Comparison of ENCODE assay signal across 19 cellular contexts in the genomic region with DNA sequence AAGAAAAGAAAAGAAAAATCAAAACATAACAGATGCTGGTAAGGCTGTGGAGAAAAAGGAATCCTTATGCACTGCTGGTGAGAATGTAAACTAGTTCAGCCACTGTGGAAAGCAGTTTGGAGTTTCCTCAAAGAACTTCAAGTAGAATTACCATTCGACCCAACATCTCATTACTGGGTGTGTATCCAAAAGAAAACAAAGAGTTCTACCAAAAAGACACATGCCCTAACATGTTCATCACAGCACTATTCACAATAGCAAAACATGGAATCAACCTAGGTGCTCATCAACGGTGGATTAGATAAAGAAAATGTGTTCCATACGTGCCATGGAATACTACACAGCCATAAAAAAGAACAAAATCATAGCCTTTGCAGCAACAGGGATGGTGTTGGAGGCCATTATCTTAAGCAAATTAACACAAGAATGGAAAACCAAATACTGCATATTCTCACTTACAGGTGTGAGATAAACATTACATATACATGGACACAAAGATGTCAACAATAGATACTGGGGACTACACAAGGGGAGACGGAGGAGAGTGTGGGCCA.
DNase-seq lines count a peak whose midpoint lies in the region; ATAC-seq and TF ChIP-seq lines count a peak whose summit lies in the region.
"Had no signal": no experiment of that assay in that cellular context is flagged by ENCODE, and none has a peak within 500 bp of the region (broad histone marks: within the 10 kb centered on the region; RNA-seq: fewer than 3 reads in every experiment).

No MANE protein-coding gene starts in this region.

- peak; percentile 14 for DNase-seq in MCF 10A (ENCODE audit: unreplicated experiment)
- DNase-seq in breast epithelium (ENCODE audit: low spot score in 2 of 2), result no peak
- DNase-seq in epithelial cell of esophagus (ENCODE audit: low read depth), result peak; percentile 68
- DNase-seq in esophagus squamous epithelium (lab: John Stamatoyannopoulos, UW), result no peak
- no peak for DNase-seq in MV-4-11 (lab: John Stamatoyannopoulos, UW)
- DNase-seq: Caco-2; CD4-positive, CD25-positive, alpha-beta regulatory T cell; CD8-positive, alpha-beta T cell; DMS153; DND-41; GM23248; H7; HCEC 1CT had no signal

- 58 to 62% methylated on average over 4 of the region's 4 CpGs for WGBS in esophagus squamous epithelium, 2 donors

- TF ChIP-seq POLR2A in breast epithelium (IDR thresholded peaks at IDR 0.05), result no peak
- no peak for TF ChIP-seq POLR2A in esophagus squamous epithelium (IDR thresholded peaks at IDR 0.05)

- peak overlapping the region; percentile 32 for H3K4me3 Mint-ChIP-seq in MCF 10A (ENCODE audit: unreplicated experiment)
- H3K4me3 Mint-ChIP-seq: B cell; CD4-positive, CD25-positive, alpha-beta regulatory T cell; CD8-positive, alpha-beta T cell had no signal

- H3K9me3 Mint-ChIP-seq in MCF 10A (ENCODE audit: unreplicated experiment), result peaks cover 5% of the 10 kb centered on the region

- H3K36me3 ChIP-seq in breast epithelium (no peaks in the 10 kb centered on the region), esophagus squamous epithelium (no peaks in the 10 kb centered on the region)
- H3K36me3 ChIP-seq: BLaER1 had no signal

- no peak overlapping the region for H3K27ac ChIP-seq in breast epithelium
- peak overlapping the region; percentile 28 to 84 (median 74) for H3K27ac ChIP-seq in esophagus squamous epithelium
- H3K27ac ChIP-seq: 22Rv1, BLaER1, C4-2B, GM23248 had no signal

- no peaks in the 10 kb centered on the region for H3K27me3 Mint-ChIP-seq in MCF 10A (ENCODE audit: insufficient read depth, unreplicated experiment)

- intact Hi-C loops in MCF 10A (cut with micrococcal nuclease) (no loop called here), breast epithelium (cut with DNase I; ENCODE audit: low total_unique reads) (no loop called here), esophagus squamous epithelium (cut with DNase I) (no loop called here)

- no peaks in the 10 kb centered on the region for H3K36me3 Mint-ChIP-seq in MCF 10A (ENCODE audit: insufficient read depth, unreplicated experiment)
- H3K36me3 Mint-ChIP-seq: CD4-positive, CD25-positive, alpha-beta regulatory T cell; CD8-positive, alpha-beta T cell had no signal

- peaks cover 26% of the 10 kb centered on the region for H3K4me1 Mint-ChIP-seq in MCF 10A (ENCODE audit: insufficient read depth, unreplicated experiment)
- H3K4me1 Mint-ChIP-seq: B cell; CD4-positive, CD25-positive, alpha-beta regulatory T cell had no signal

- no peaks in the 10 kb centered on the region for H3K9me3 ChIP-seq in breast epithelium
- H3K9me3 ChIP-seq in esophagus squamous epithelium, result no peaks in the 10 kb centered on the region
- H3K9me3 ChIP-seq: BLaER1, Caco-2 had no signal

- POLR2A ChIA-PET in MCF 10A (lab: Yijun Ruan, JAX), result interaction anchor here (1.0 to 1.8 kb wide), 5 partner anchors 11 to 79 kb away, joined by 4 to 8 read pairs (median 6); a partner anchor contains a TSS

- no peaks in the 10 kb centered on the region for H3K27me3 ChIP-seq in breast epithelium
- H3K27me3 ChIP-seq in esophagus squamous epithelium, result no peaks in the 10 kb centered on the region
- H3K27me3 ChIP-seq: BLaER1 had no signal

- CTCF ChIA-PET in MCF 10A (lab: Yijun Ruan, JAX), result interaction anchor here (0.6 to 1.5 kb wide), 3 partner anchors 11 to 78 kb away, joined by 3 to 8 read pairs (median 5); no protein-coding TSS in a partner anchor

- TF ChIP-seq CTCF in MCF 10A (IDR thresholded peaks at IDR 0.05; ENCODE audit: unreplicated experiment), result no peak
- TF ChIP-seq CTCF in breast epithelium (IDR thresholded peaks at IDR 0.05), result no peak
- TF ChIP-seq CTCF in epithelial cell of esophagus (IDR thresholded peaks at IDR 0.05; ENCODE audit: insufficient read depth, low read depth, low read length, missing control alignments), result no peak
- no peak for TF ChIP-seq CTCF in esophagus squamous epithelium (IDR thresholded peaks at IDR 0.05)

- H3K4me1 ChIP-seq in breast epithelium (no peaks in the 10 kb centered on the region), esophagus squamous epithelium (peaks cover 0 to 53% (median 25%) of the 10 kb centered on the region in 3 donors)
- H3K4me1 ChIP-seq: BLaER1 had no signal

- peak overlapping the region; percentile 97 for H3K27ac Mint-ChIP-seq in MCF 10A (ENCODE audit: low read depth, unreplicated experiment)
- H3K27ac Mint-ChIP-seq: B cell; CD4-positive, CD25-positive, alpha-beta regulatory T cell; CD8-positive, alpha-beta T cell had no signal

- no peak overlapping the region for H3K4me3 ChIP-seq in breast epithelium
- H3K4me3 ChIP-seq in epithelial cell of esophagus (ENCODE audit: low read length), result no peak overlapping the region
- H3K4me3 ChIP-seq in esophagus squamous epithelium, result no peak overlapping the region
- H3K4me3 ChIP-seq: BLaER1, GM23248 had no signal

- no TSS peak for BruUV-seq in MCF 10A (replicated peaks; lab: Mats Ljungman, UMichigan)

- no peak for ATAC-seq in GM19328 (IDR thresholded peaks at IDR 0.05; ENCODE audit: unreplicated experiment)
- ATAC-seq in HG03097 (IDR thresholded peaks at IDR 0.05; ENCODE audit: low FRiP score, unreplicated experiment), result no peak
- ATAC-seq: CD8-positive, alpha-beta T cell had no signal

Comparison
In these comparisons a context has a peak if more than half of its experiments do, and no peak if none do; other contexts are left out.
1. DNase-seq: peak in MCF 10A (single experiment) and epithelial cell of esophagus (single experiment); none in breast epithelium (0 of 2), esophagus squamous epithelium (single experiment) and MV-4-11 (single experiment).
2. H3K27ac ChIP-seq: peak in esophagus squamous epithelium (4 of 4); none in breast epithelium (0 of 2).